In the genomic region with DNA sequence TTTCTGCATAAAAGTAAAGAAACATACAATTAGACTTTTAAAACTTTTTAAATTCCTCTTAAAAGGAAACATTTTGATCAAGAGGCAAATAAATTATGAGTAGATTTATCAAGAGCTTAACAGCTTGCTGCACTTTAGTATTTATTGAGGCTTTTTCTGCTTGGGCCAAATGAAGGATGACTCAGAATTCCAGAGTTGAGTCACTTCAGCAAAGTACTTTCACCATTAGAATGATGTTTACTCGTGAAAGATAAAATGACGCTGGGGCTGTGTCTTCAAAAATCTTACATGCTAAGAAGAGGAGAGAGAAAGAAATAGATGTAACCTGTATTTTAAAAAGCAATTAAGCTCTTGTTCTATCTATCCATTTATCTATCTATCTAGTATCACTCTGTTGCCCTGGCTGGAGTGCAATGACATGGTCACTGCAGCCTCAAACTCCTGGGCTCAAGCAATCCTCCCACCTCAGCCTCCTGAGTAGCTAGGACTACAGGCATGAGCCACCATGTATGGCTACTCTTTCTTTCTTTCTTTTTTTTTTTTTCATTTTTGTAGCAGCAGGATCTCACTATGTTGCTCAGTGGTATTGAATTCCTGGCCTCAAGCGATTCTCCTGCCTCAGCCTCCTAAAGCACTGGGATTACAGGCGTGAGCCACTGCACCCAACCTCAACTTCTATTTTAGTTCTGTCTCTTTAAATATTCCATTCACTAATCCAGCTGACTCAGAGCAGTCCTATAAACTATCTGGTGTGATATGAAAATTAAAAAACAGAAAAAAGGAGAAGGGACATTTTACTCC, we compare ENCODE assay signal across 1 cellular context.
TF ChIP-seq lines count a peak whose summit lies in the region.

No MANE protein-coding gene starts in this region.

TF ChIP-seq in liver, 16 proteins besides CTCF, POLR2A, EP300 and RAD21 (continued from another document):
- TF ChIP-seq REST (IDR thresholded peaks at IDR 0.05) (peak; percentile 14), GABPA (IDR thresholded peaks at IDR 0.05 in 1 of 2, conservative IDR thresholded peaks at IDR 0.05 in 1 of 2) (no peak), YY1 (IDR thresholded peaks at IDR 0.05) (no peak), FOXA2 (IDR thresholded peaks at IDR 0.05) (no peak), TAF1 (conservative IDR thresholded peaks at IDR 0.05) (no peak), SP1 (IDR thresholded peaks at IDR 0.05) (no peak), ATF3 (IDR thresholded peaks at IDR 0.05) (peak; percentile 16)
TF ChIP-seq in liver: peak in this region for 5.
